In genomic region chr12:64181504-64182291, GRCh38 we compare ENCODE assay signal across 1 cellular context.
TF ChIP-seq lines count a peak whose summit lies in the region.

No MANE protein-coding gene starts in this region.

TF ChIP-seq in HepG2, 621 proteins besides CTCF, POLR2A, EP300 and RAD21 (continued from another document):
- TF ChIP-seq ZUFSP (CRISPR knock-in tag; IDR thresholded peaks at IDR 0.05; ENCODE audit: borderline replicate concordance): no peak
